In the genomic region with DNA sequence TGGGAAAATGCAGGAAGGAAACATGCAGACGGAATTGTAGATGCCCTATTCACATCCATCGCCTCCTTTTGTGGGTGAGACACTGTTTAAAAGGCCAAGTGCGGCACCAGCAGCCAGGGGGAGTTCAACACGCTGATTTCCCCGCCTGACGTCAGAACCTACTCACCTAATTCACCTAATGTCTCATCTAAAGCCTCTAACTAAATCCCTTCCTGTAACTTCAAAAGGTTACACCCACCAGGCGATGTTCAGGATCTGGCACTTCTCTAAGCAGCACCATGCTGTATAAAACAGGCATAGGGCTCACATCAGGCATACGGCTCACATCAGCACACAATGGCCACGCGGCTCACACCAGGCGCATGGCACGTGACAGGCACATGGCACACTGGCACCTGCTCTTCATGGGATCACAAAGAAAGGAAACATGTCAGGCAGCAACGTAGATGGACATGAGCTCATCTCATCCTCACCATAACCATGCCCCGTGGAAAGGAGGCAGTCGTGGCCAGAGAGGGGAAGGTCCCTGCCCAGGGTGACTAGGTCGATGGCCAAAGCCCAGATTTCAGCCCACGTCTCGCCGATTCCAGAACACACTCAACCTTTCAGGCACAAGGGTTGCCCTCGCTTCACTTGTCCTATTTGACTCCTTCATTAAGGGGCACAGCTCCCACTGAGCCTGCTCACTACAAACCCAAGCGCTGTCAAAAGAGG, we compare ENCODE assay signal across 1 cellular context.
TF ChIP-seq lines count a peak whose summit lies in the region.

No MANE protein-coding gene starts in this region.

TF ChIP-seq in IMR-90, 13 proteins besides CTCF, POLR2A, EP300 and RAD21:
- TF ChIP-seq MAZ (IDR thresholded peaks at IDR 0.05; ENCODE audit: borderline replicate concordance, low read depth, low read length) (no peak), CHD1 (IDR thresholded peaks at IDR 0.05; ENCODE audit: low read depth, low read length) (no peak), CEBPB (IDR thresholded peaks at IDR 0.05; ENCODE audit: low read depth, low read length) (no peak), RCOR1 (IDR thresholded peaks at IDR 0.05; ENCODE audit: insufficient replicate concordance, low read length) (no peak), SMC3 (IDR thresholded peaks at IDR 0.05; ENCODE audit: low read depth, low read length) (no peak), MAFK (IDR thresholded peaks at IDR 0.05; ENCODE audit: low read depth, low read length) (no peak), NFE2L2 (IDR thresholded peaks at IDR 0.05; ENCODE audit: low read depth, low read length) (no peak), MXI1 (IDR thresholded peaks at IDR 0.05; ENCODE audit: borderline replicate concordance, low read depth, low read length) (no peak), RFX5 (IDR thresholded peaks at IDR 0.05; ENCODE audit: low read depth, low read length) (no peak), FOS (IDR thresholded peaks at IDR 0.05; ENCODE audit: low read depth, low read length) (no peak), BHLHE40 (IDR thresholded peaks at IDR 0.05; ENCODE audit: low read depth, low read length) (no peak)
- TF ChIP-seq, protein P1, sequence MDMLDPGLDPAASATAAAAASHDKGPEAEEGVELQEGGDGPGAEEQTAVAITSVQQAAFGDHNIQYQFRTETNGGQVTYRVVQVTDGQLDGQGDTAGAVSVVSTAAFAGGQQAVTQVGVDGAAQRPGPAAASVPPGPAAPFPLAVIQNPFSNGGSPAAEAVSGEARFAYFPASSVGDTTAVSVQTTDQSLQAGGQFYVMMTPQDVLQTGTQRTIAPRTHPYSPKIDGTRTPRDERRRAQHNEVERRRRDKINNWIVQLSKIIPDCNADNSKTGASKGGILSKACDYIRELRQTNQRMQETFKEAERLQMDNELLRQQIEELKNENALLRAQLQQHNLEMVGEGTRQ (IDR thresholded peaks at IDR 0.05; ENCODE audit: low read depth, low read length): no peak
- TF ChIP-seq, protein P2, sequence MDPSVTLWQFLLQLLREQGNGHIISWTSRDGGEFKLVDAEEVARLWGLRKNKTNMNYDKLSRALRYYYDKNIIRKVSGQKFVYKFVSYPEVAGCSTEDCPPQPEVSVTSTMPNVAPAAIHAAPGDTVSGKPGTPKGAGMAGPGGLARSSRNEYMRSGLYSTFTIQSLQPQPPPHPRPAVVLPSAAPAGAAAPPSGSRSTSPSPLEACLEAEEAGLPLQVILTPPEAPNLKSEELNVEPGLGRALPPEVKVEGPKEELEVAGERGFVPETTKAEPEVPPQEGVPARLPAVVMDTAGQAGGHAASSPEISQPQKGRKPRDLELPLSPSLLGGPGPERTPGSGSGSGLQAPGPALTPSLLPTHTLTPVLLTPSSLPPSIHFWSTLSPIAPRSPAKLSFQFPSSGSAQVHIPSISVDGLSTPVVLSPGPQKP (IDR thresholded peaks at IDR 0.05; ENCODE audit: borderline replicate concordance, low read depth, low read length): no peak
